16 cellular contexts compared by ENCODE assay signal in genomic region chr1:200294241-200294640, GRCh38.
DNase-seq lines count a peak whose midpoint lies in the region; TF ChIP-seq lines count a peak whose summit lies in the region.
"Had no signal": no experiment of that assay in that cellular context is flagged by ENCODE, and none has a peak within 500 bp of the region (broad histone marks: within the 10 kb centered on the region; RNA-seq: fewer than 3 reads in every experiment).

No MANE protein-coding gene starts in this region.

- peak; percentile 11 for DNase-seq in ACHN
- peak; percentile 86 for DNase-seq in DMS53 treated with DMSO at 0.1 percent for 48 hours (lab: John Stamatoyannopoulos, UW; ENCODE audit: unreplicated experiment)
- DNase-seq in OCI-LY7 (ENCODE audit: low spot score) = no peak
- peak; percentile 38 for DNase-seq in epithelial cell of esophagus (ENCODE audit: low read depth)
- no peak for DNase-seq in tibial nerve (ENCODE audit: low spot score in 2 of 2)
- no peak for DNase-seq in GM03348 (ENCODE audit: low spot score)
- DNase-seq in colonic mucosa = no peak
- DNase-seq in activated naive CD4-positive, alpha-beta T cell (lab: John Stamatoyannopoulos, UW) = no peak
- DNase-seq: CD8-positive, alpha-beta T cell; Karpas-422; NCI-H1417 treated with DMSO at 0.1 percent for 48 hours; NCI-H2081; NCI-H226; NCI-H82 had no signal

- H2AFZ ChIP-seq in OCI-LY7 (ENCODE audit: low read length) = peak overlapping the region; percentile 32; the same call in 1 of the 2 replicates

- H3K4me1 ChIP-seq in OCI-LY7 (ENCODE audit: insufficient read depth, low read length, poor library complexity, severe bottlenecking) (peaks cover 27% of the 10 kb centered on the region), tibial nerve (no peaks in the 10 kb centered on the region), colonic mucosa (no peaks in the 10 kb centered on the region)

- in situ Hi-C loops in ACHN (cut with HindIII; ENCODE audit: low pct_ligation_motif_present, low pct_unique_long_range_greater_than_20kb, low sequenced_read_pairs) = loop anchor here (25.0 kb wide), 1 partner anchor 193 kb away; no protein-coding TSS in a partner anchor

- TF ChIP-seq POLR2A in tibial nerve (IDR thresholded peaks at IDR 0.05) = no peak

- H3K4me3 ChIP-seq in OCI-LY7 (ENCODE audit: low read depth, low read length, poor library complexity, severe bottlenecking) (no peak overlapping the region), epithelial cell of esophagus (ENCODE audit: low read length) (no peak overlapping the region), tibial nerve (no peak overlapping the region), colonic mucosa (no peak overlapping the region)
- H3K4me3 ChIP-seq: GM12878, HAP-1 had no signal

- H4K20me1 ChIP-seq in OCI-LY7 (ENCODE audit: insufficient read depth, low read length) = no peaks in the 10 kb centered on the region

- no peak overlapping the region for H3K27ac ChIP-seq in OCI-LY7 (ENCODE audit: low read depth, low read length, poor library complexity, severe bottlenecking)
- H3K27ac ChIP-seq in tibial nerve = no peak overlapping the region
- H3K27ac ChIP-seq in colonic mucosa = no peak overlapping the region

- no peaks in the 10 kb centered on the region for H3K9me2 ChIP-seq in OCI-LY7 (ENCODE audit: insufficient read depth, low read length)

- TF ChIP-seq EP300 in tibial nerve (IDR thresholded peaks at IDR 0.05) = no peak

- CTCF ChIA-PET in OCI-LY7 (lab: Charles Lee; ENCODE audit: unreplicated experiment) = no interaction called here

- intact Hi-C loops in OCI-LY7 (cut with micrococcal nuclease; ENCODE audit: unreplicated experiment) = no loop called here
- intact Hi-C loops in colonic mucosa (cut with DNase I) = no loop called here

- POLR2A ChIA-PET in OCI-LY7 (lab: Charles Lee) = interaction anchor here (1.0 to 1.6 kb wide), 4 partner anchors 10 to 141 kb away, joined by 3 to 4 read pairs (median 4); no protein-coding TSS in a partner anchor

- 74 to 81% methylated on average over 2 of the region's 2 CpGs for WGBS in tibial nerve, 2 donors

- TF ChIP-seq CTCF in OCI-LY7 (conservative IDR thresholded peaks at IDR 0.05; ENCODE audit: low read length) (no peak), epithelial cell of esophagus (IDR thresholded peaks at IDR 0.05; ENCODE audit: insufficient read depth, low read depth, low read length, missing control alignments) (no peak), tibial nerve (IDR thresholded peaks at IDR 0.05) (no peak), colonic mucosa (IDR thresholded peaks at IDR 0.05) (no peak)

- no peak overlapping the region for H3K9ac ChIP-seq in colonic mucosa (ENCODE audit: low read depth in 2 of 2, low read length in 2 of 2)

- no peaks in the 10 kb centered on the region for H3K27me3 ChIP-seq in tibial nerve
- H3K27me3 ChIP-seq in colonic mucosa = no peaks in the 10 kb centered on the region

- no TSS peak for BruUV-seq in OCI-LY7 (replicated peaks; lab: Mats Ljungman, UMichigan)

- H3K4me2 ChIP-seq in OCI-LY7 (ENCODE audit: low read length) = peak overlapping the region; percentile 18; the same call in 1 of the 2 replicates

- H3K36me3 ChIP-seq in OCI-LY7 (ENCODE audit: insufficient read depth, low read length) (no peaks in the 10 kb centered on the region), tibial nerve (no peaks in the 10 kb centered on the region), colonic mucosa (no peaks in the 10 kb centered on the region)
- H3K36me3 ChIP-seq: HAP-1 had no signal

- no peaks in the 10 kb centered on the region for H3K79me2 ChIP-seq in OCI-LY7 (ENCODE audit: insufficient read depth, low read depth, low read length)

- H3K9me3 ChIP-seq in OCI-LY7 (ENCODE audit: low read length) (no peaks in the 10 kb centered on the region), tibial nerve (no peaks in the 10 kb centered on the region), colonic mucosa (no peaks in the 10 kb centered on the region)
- H3K9me3 ChIP-seq: HAP-1 had no signal

Comparison
In these comparisons a context has a peak if more than half of its experiments do, and no peak if none do; other contexts are left out.
1. DNase-seq: peak in ACHN (single experiment), DMS53 treated with DMSO at 0.1 percent for 48 hours (single experiment) and epithelial cell of esophagus (single experiment); none in OCI-LY7 (single experiment), tibial nerve (0 of 2), GM03348 (single experiment), colonic mucosa (single experiment) and activated naive CD4-positive, alpha-beta T cell (0 of 4).